Comparison of ENCODE assay signal across 23 cellular contexts in genomic region chr2:240344904-240345303, GRCh38.
DNase-seq lines count a peak whose midpoint lies in the region; ATAC-seq, FAIRE-seq and TF ChIP-seq lines count a peak whose summit lies in the region.
"Had no signal": no experiment of that assay in that cellular context is flagged by ENCODE, and none has a peak within 500 bp of the region (broad histone marks: within the 10 kb centered on the region; RNA-seq: fewer than 3 reads in every experiment).

No MANE protein-coding gene starts in this region.

- no peaks in the 10 kb centered on the region; the same call in 1 of the 2 replicates for H3K27me3 ChIP-seq in BJ (ENCODE audit: control insufficient read depth, insufficient read depth, low read length)
- H3K27me3 ChIP-seq in bronchial epithelial cell (ENCODE audit: control insufficient read depth, insufficient read depth, low read length): no peaks in the 10 kb centered on the region
- peaks cover 3% of the 10 kb centered on the region for H3K27me3 ChIP-seq in osteoblast (ENCODE audit: insufficient read depth, low read length)
- H3K27me3 ChIP-seq: BE2C, ovary had no signal

- CTCF ChIA-PET in BJ (lab: Yijun Ruan, JAX): interaction anchor here (4.3 kb wide), 1 partner anchor 113 kb away, joined by 24 read pairs; no protein-coding TSS in a partner anchor

- POLR2A ChIA-PET in BJ (lab: Charles Lee): no interaction called here

- H3K4me2 ChIP-seq in osteoblast (ENCODE audit: insufficient read depth, low read length): no peak overlapping the region
- H3K4me2 ChIP-seq: KMS-11 had no signal

- peak; percentile 10; the same call in 1 of the 2 replicates for TF ChIP-seq CTCF in BJ (IDR thresholded peaks at IDR 0.05; ENCODE audit: insufficient read depth, low read depth, low read length)
- peak; percentile 18 for TF ChIP-seq CTCF in bronchial epithelial cell (IDR thresholded peaks at IDR 0.05; ENCODE audit: insufficient read depth, low read length, severe bottlenecking)
- peak; percentile 15 for TF ChIP-seq CTCF in osteoblast (IDR thresholded peaks at IDR 0.05; ENCODE audit: extremely low read depth, low read depth, low read length)

- no peak for FAIRE-seq in bronchial epithelial cell (lab: Jason Lieb, UNC)
- FAIRE-seq: HTR-8/SVneo had no signal

- no peaks in the 10 kb centered on the region for H4K20me1 ChIP-seq in osteoblast (ENCODE audit: insufficient read depth, low read length)

- H3K9me3 ChIP-seq in osteoblast (ENCODE audit: low read depth, low read length): peaks cover 9% of the 10 kb centered on the region
- H3K9me3 ChIP-seq: BE2C, ovary had no signal

- TF ChIP-seq RAD21 in Ishikawa (IDR thresholded peaks at IDR 0.05; ENCODE audit: low read depth): peak; percentile 41; the same call in 1 of the 2 replicates

- DNase-seq in BJ (ENCODE audit: low read depth) (no peak), bronchial epithelial cell (ENCODE audit: low read depth) (no peak), osteoblast (ENCODE audit: insufficient read length, low spot score, missing footprints) (peak; percentile 56), C1 segment of cervical spinal cord (lab: John Stamatoyannopoulos, UW) (no peak)
- no peak for DNase-seq in activated CD8-positive, alpha-beta memory T cell treated with anti-CD3 and anti-CD28 coated beads for 24 hours
- DNase-seq: activated CD8-positive, alpha-beta T cell treated with anti-CD3 and anti-CD28 coated beads for 36 hours; activated T-cell treated with anti-CD3 and anti-CD28 coated beads for 4 hours; BE2C; glutamatergic neuron; H9; NCI-H1417 treated with DMSO at 0.1 percent for 48 hours; NCI-H2029 treated with DMSO at 0.1 percent for 48 hours; NCI-H2227 treated with DMSO at 0.1 percent for 48 hours; NCI-H526; ovary; stimulated activated naive B cell treated with anti-CD40 and anti-IgM and Interleukin-4, amounts not matched to agents 10 μg/mL and 1 μg/mL and 100 μg/mL, for 72 hours had no signal

- no peak overlapping the region for H3K27ac ChIP-seq in osteoblast (ENCODE audit: low read depth, low read length)
- H3K27ac ChIP-seq: KMS-11, ovary, skin epidermis, suprapubic skin had no signal

- no peak for ATAC-seq in HG02884 (IDR thresholded peaks at IDR 0.05; ENCODE audit: unreplicated experiment)
- ATAC-seq: activated CD8-positive, alpha-beta T cell treated with anti-CD3 and anti-CD28 coated beads for 36 hours; activated naive CD4-positive, alpha-beta T cell treated with anti-CD3 and anti-CD28 coated beads, Interleukin-2, amount 50 U/mL, for 72 hours; stimulated activated naive B cell treated with anti-CD40 and anti-IgM and Interleukin-4, amounts not matched to agents 10 μg/mL and 1 μg/mL and 100 μg/mL, for 72 hours had no signal

- H3K79me2 ChIP-seq in osteoblast (ENCODE audit: insufficient read depth, low read length): no peaks in the 10 kb centered on the region

- no peak overlapping the region for H2AFZ ChIP-seq in osteoblast (ENCODE audit: low read length)

- H3K36me3 ChIP-seq in BJ (ENCODE audit: control insufficient read depth, insufficient read depth, low read length): no peaks in the 10 kb centered on the region
- H3K36me3 ChIP-seq in bronchial epithelial cell (ENCODE audit: control insufficient read depth, insufficient read depth, low read length): no peaks in the 10 kb centered on the region
- H3K36me3 ChIP-seq in osteoblast (ENCODE audit: insufficient read depth, low read length): no peaks in the 10 kb centered on the region
- H3K36me3 ChIP-seq: BE2C, ovary, suprapubic skin had no signal

- TF ChIP-seq EP300 in Ishikawa (IDR thresholded peaks at IDR 0.05; ENCODE audit: borderline replicate concordance): no peak

- H3K4me3 ChIP-seq in BJ (ENCODE audit: low read depth, low read length) (no peak overlapping the region), bronchial epithelial cell (ENCODE audit: low read depth, low read length) (no peak overlapping the region), osteoblast (ENCODE audit: insufficient read depth, low read length) (no peak overlapping the region)
- H3K4me3 ChIP-seq: ovary, skin epidermis, suprapubic skin had no signal

- H3K4me1 ChIP-seq in osteoblast (ENCODE audit: insufficient read depth, low read length): no peaks in the 10 kb centered on the region
- H3K4me1 ChIP-seq: BE2C, suprapubic skin had no signal

TF ChIP-seq in Ishikawa, 13 proteins besides CTCF, POLR2A, EP300 and RAD21:
- no peak for TF ChIP-seq NFIC (IDR thresholded peaks at IDR 0.05)
- no peak for TF ChIP-seq CREB1 (IDR thresholded peaks at IDR 0.05; ENCODE audit: low read depth)
- TF ChIP-seq TAF1 (IDR thresholded peaks at IDR 0.05; ENCODE audit: low read depth): no peak
- no peak for TF ChIP-seq FOXM1 (IDR thresholded peaks at IDR 0.05; ENCODE audit: borderline replicate concordance, low read depth)
- no peak for TF ChIP-seq ZBTB7A (IDR thresholded peaks at IDR 0.05; ENCODE audit: low read depth)
- TF ChIP-seq EGR1 (IDR thresholded peaks at IDR 0.05): no peak
- no peak for TF ChIP-seq MAX (IDR thresholded peaks at IDR 0.05)
- no peak for TF ChIP-seq TCF12 (IDR thresholded peaks at IDR 0.05; ENCODE audit: low read depth)
- TF ChIP-seq, protein P1, sequence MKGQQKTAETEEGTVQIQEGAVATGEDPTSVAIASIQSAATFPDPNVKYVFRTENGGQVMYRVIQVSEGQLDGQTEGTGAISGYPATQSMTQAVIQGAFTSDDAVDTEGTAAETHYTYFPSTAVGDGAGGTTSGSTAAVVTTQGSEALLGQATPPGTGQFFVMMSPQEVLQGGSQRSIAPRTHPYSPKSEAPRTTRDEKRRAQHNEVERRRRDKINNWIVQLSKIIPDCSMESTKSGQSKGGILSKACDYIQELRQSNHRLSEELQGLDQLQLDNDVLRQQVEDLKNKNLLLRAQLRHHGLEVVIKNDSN (IDR thresholded peaks at IDR 0.05): no peak
- TF ChIP-seq TEAD4 (IDR thresholded peaks at IDR 0.05): no peak
- TF ChIP-seq YY1 (IDR thresholded peaks at IDR 0.05; ENCODE audit: low read depth): no peak
- no peak for TF ChIP-seq CEBPB (IDR thresholded peaks at IDR 0.05)
- TF ChIP-seq REST (IDR thresholded peaks at IDR 0.05; ENCODE audit: low read depth): no peak
